In genomic region chr3:147411777-147412176, GRCh38 we compare ENCODE assay signal across 11 cellular contexts. TPM values are rescaled to one million over a fixed set of nuclear protein-coding genes. Genes with fewer than 3 reads are reported as not detected.
A peak's percentile ranks its signal among the peaks of the same experiment; 100 is the strongest.
DNase-seq lines count a peak whose midpoint lies in the region; ATAC-seq and TF ChIP-seq lines count a peak whose summit lies in the region.
"Had no signal": no experiment of that assay in that cellular context is flagged by ENCODE, and none has a peak within 500 bp of the region (broad histone marks: within the 10 kb centered on the region; RNA-seq: fewer than 3 reads in every experiment).

No MANE protein-coding gene starts in this region.

- H3K36me3 ChIP-seq in iPS-15b (ENCODE audit: control insufficient read depth, insufficient read depth, low read length) (no peaks in the 10 kb centered on the region), smooth muscle cell (ENCODE audit: low read depth) (no peaks in the 10 kb centered on the region), Caco-2 (ENCODE audit: control insufficient read depth, insufficient read depth, low read length) (no peaks in the 10 kb centered on the region)

- H3K27me3 Mint-ChIP-seq in activated T-cell treated with anti-CD3 and anti-CD28 coated beads, Interleukin-2, amount 50 U/mL, for 24 hours = peaks cover 86% of the 10 kb centered on the region
- peaks cover 64% of the 10 kb centered on the region for H3K27me3 Mint-ChIP-seq in activated CD8-positive, alpha-beta T cell treated with anti-CD3 and anti-CD28 coated beads, Interleukin-2, amount 10 ng/mL, durations not matched to agents 7 days and 5 days (ENCODE audit: low read depth)
- peaks cover 5% of the 10 kb centered on the region for H3K27me3 Mint-ChIP-seq in Caco-2 (ENCODE audit: insufficient read depth, unreplicated experiment)

- H4K20me1 ChIP-seq in smooth muscle cell (ENCODE audit: low read depth) = peaks cover 6% of the 10 kb centered on the region

- H3K27me3 ChIP-seq in iPS-15b (ENCODE audit: control insufficient read depth, insufficient read depth, low read length) (peaks cover 94% of the 10 kb centered on the region), smooth muscle cell (ENCODE audit: low read depth) (peaks cover 100% of the 10 kb centered on the region), Caco-2 (replicated peaks; ENCODE audit: control insufficient read depth, insufficient read depth, low read length) (no peaks in the 10 kb centered on the region)

- no peak for ATAC-seq in activated CD8-positive, alpha-beta T cell treated with anti-CD3 and anti-CD28 coated beads, Interleukin-2, amount 10 ng/mL, durations not matched to agents 7 days and 5 days

- H3K9me3 Mint-ChIP-seq in activated T-cell treated with anti-CD3 and anti-CD28 coated beads, Interleukin-2, amount 50 U/mL, for 24 hours = peaks cover 3% of the 10 kb centered on the region
- peaks cover 32% of the 10 kb centered on the region for H3K9me3 Mint-ChIP-seq in activated CD8-positive, alpha-beta T cell treated with anti-CD3 and anti-CD28 coated beads, Interleukin-2, amount 10 ng/mL, durations not matched to agents 7 days and 5 days (ENCODE audit: insufficient read depth)
- peaks cover 9% of the 10 kb centered on the region for H3K9me3 Mint-ChIP-seq in Caco-2 (ENCODE audit: unreplicated experiment)

- H3K9ac ChIP-seq in iPS-15b (ENCODE audit: low read depth, low read length) (no peak overlapping the region), smooth muscle cell (ENCODE audit: low read depth) (no peak overlapping the region)

- no peaks in the 10 kb centered on the region for H3K79me2 ChIP-seq in smooth muscle cell (ENCODE audit: low read depth)

- H3K4me3 ChIP-seq in iPS-15b (ENCODE audit: low read depth, low read length) (peak overlapping the region; percentile 30), smooth muscle cell (no peak overlapping the region), Caco-2 (ENCODE audit: low read depth, low read length) (no peak overlapping the region)

- H3K4me3 Mint-ChIP-seq in activated T-cell treated with anti-CD3 and anti-CD28 coated beads, Interleukin-2, amount 50 U/mL, for 24 hours = peak overlapping the region; percentile 46
- peak overlapping the region; percentile 43 for H3K4me3 Mint-ChIP-seq in activated CD8-positive, alpha-beta T cell treated with anti-CD3 and anti-CD28 coated beads, Interleukin-2, amount 10 ng/mL, durations not matched to agents 7 days and 5 days
- H3K4me3 Mint-ChIP-seq in Caco-2 (ENCODE audit: unreplicated experiment) = no peak overlapping the region

- H3K9me3 ChIP-seq in iPS-15b (ENCODE audit: control insufficient read depth, insufficient read depth, low read length) (no peaks in the 10 kb centered on the region), smooth muscle cell (replicated peaks; ENCODE audit: low read depth) (no peaks in the 10 kb centered on the region), Caco-2 (no peaks in the 10 kb centered on the region)

- H3K27ac Mint-ChIP-seq in activated T-cell treated with anti-CD3 and anti-CD28 coated beads, Interleukin-2, amount 50 U/mL, for 24 hours = peak overlapping the region; percentile 82
- peak overlapping the region; percentile 76 for H3K27ac Mint-ChIP-seq in activated CD8-positive, alpha-beta T cell treated with anti-CD3 and anti-CD28 coated beads, Interleukin-2, amount 10 ng/mL, durations not matched to agents 7 days and 5 days
- no peak overlapping the region for H3K27ac Mint-ChIP-seq in Caco-2 (ENCODE audit: unreplicated experiment)

- POLR2A ChIA-PET in activated CD8-positive, alpha-beta T cell treated with anti-CD3 and anti-CD28 coated beads, Interleukin-2, amount 10 ng/mL, durations not matched to agents 7 days and 5 days (lab: Charles Lee) = interaction anchor here (0.6 to 0.7 kb wide), 2 partner anchors 11 to 28 kb away, joined by 3 read pairs; no protein-coding TSS in a partner anchor
- POLR2A ChIA-PET in Caco-2 (lab: Charles Lee) = no interaction called here

- no peak overlapping the region for H3K27ac ChIP-seq in smooth muscle cell (ENCODE audit: low read depth)
- H3K27ac ChIP-seq: epithelial cell of prostate had no signal

- no peak for DNase-seq in activated T-cell treated with anti-CD3 and anti-CD28 coated beads, Interleukin-2, amount 50 U/mL, for 24 hours
- no peak for DNase-seq in activated T-cell treated with anti-CD3 and anti-CD28 coated beads, Interleukin-2, amount 50 U/mL, for 48 hours
- no peak for DNase-seq in activated CD8-positive, alpha-beta T cell treated with anti-CD3 and anti-CD28 coated beads, Interleukin-2, amount 10 ng/mL, durations not matched to agents 7 days and 5 days
- no peak for DNase-seq in smooth muscle cell (lab: John Stamatoyannopoulos, UW; ENCODE audit: unreplicated experiment)
- DNase-seq in Caco-2 = no peak
- no peak for DNase-seq in HT-29 (ENCODE audit: low spot score)
- DNase-seq in DMS153 treated with DMSO at 0.1 percent for 48 hours (lab: John Stamatoyannopoulos, UW; ENCODE audit: unreplicated experiment) = no peak
- DNase-seq: activated CD8-positive, alpha-beta memory T cell treated with anti-CD3 and anti-CD28 coated beads for 24 hours had no signal

- CTCF ChIA-PET in activated CD8-positive, alpha-beta T cell treated with anti-CD3 and anti-CD28 coated beads, Interleukin-2, amount 10 ng/mL, durations not matched to agents 7 days and 5 days (lab: Charles Lee) = no interaction called here
- CTCF ChIA-PET in Caco-2 (lab: Charles Lee) = no interaction called here

- no peaks in the 10 kb centered on the region for H3K36me3 Mint-ChIP-seq in activated T-cell treated with anti-CD3 and anti-CD28 coated beads, Interleukin-2, amount 50 U/mL, for 24 hours (ENCODE audit: low read depth)
- peaks cover 32% of the 10 kb centered on the region for H3K36me3 Mint-ChIP-seq in activated CD8-positive, alpha-beta T cell treated with anti-CD3 and anti-CD28 coated beads, Interleukin-2, amount 10 ng/mL, durations not matched to agents 7 days and 5 days (ENCODE audit: low read depth)
- H3K36me3 Mint-ChIP-seq in Caco-2 (ENCODE audit: insufficient read depth, unreplicated experiment) = peaks cover 6% of the 10 kb centered on the region

- TF ChIP-seq CTCF in smooth muscle cell (IDR thresholded peaks at IDR 0.05; ENCODE audit: borderline replicate concordance, insufficient read depth, poor library complexity, severe bottlenecking) = no peak
- TF ChIP-seq CTCF in Caco-2 (IDR thresholded peaks at IDR 0.05; ENCODE audit: insufficient read depth in 1 of 2, low read depth in 1 of 2, low read length in 1 of 2, severe bottlenecking in 1 of 2, unreplicated experiment in 1 of 2) = no peak

- intact Hi-C loops in Caco-2 (cut with micrococcal nuclease; ENCODE audit: unreplicated experiment) = no loop called here

- peaks cover 40% of the 10 kb centered on the region for H3K4me1 Mint-ChIP-seq in activated T-cell treated with anti-CD3 and anti-CD28 coated beads, Interleukin-2, amount 50 U/mL, for 24 hours (ENCODE audit: low read depth)
- peaks cover 24% of the 10 kb centered on the region for H3K4me1 Mint-ChIP-seq in activated CD8-positive, alpha-beta T cell treated with anti-CD3 and anti-CD28 coated beads, Interleukin-2, amount 10 ng/mL, durations not matched to agents 7 days and 5 days (ENCODE audit: low read depth)
- peaks cover 7% of the 10 kb centered on the region for H3K4me1 Mint-ChIP-seq in Caco-2 (ENCODE audit: low read depth, unreplicated experiment)

- peak overlapping the region; percentile 84 for H3K4me2 ChIP-seq in smooth muscle cell

- WGBS in smooth muscle cell (ENCODE audit: low lambda C conversion rate) = 3% methylated on average over 15 of the region's 17 CpGs

- BruUV-seq in Caco-2 (replicated peaks; lab: Mats Ljungman, UMichigan) = no TSS peak

- H3K4me1 ChIP-seq in iPS-15b (ENCODE audit: control insufficient read depth, insufficient read depth, low read length) (peaks cover 13% of the 10 kb centered on the region), smooth muscle cell (ENCODE audit: low read depth) (peaks cover 13% of the 10 kb centered on the region), Caco-2 (no peaks in the 10 kb centered on the region)

- no peaks in the 10 kb centered on the region for H3F3A ChIP-seq in smooth muscle cell (ENCODE audit: low read depth)

- no peak overlapping the region for H2AFZ ChIP-seq in smooth muscle cell (ENCODE audit: low read depth)

RNA-seq across cellular contexts. Expression of gene ZIC1, which starts 2.6 kb away (rescaled TPM):
- total RNA-seq in activated CD8-positive, alpha-beta T cell treated with anti-CD3 and anti-CD28 coated beads, Interleukin-2, amount 10 ng/mL, durations not matched to agents 7 days and 5 days = not detected
- not detected in 2 replicates for total RNA-seq in smooth muscle cell
- polyA plus RNA-seq in smooth muscle cell = not detected in 2 replicates
- not detected in 2 replicates for total RNA-seq in Caco-2 (2022)
- total RNA-seq in HT-29 (2014; rRNA removed; shearing (Covaris generic)) = not detected in 2 replicates
- total RNA-seq: urinary bladder had no signal
- polyA plus RNA-seq: urinary bladder had no signal

RNA-seq across cellular contexts. Expression of gene ZIC4, which starts 5.4 kb away (rescaled TPM):
- not detected for total RNA-seq in activated CD8-positive, alpha-beta T cell treated with anti-CD3 and anti-CD28 coated beads, Interleukin-2, amount 10 ng/mL, durations not matched to agents 7 days and 5 days
- total RNA-seq in smooth muscle cell (not detected in 2 replicates), Caco-2 (2022) (not detected in 2 replicates)
- not detected in 2 replicates for polyA plus RNA-seq in smooth muscle cell
- not detected in 2 replicates for total RNA-seq in HT-29 (2014; rRNA removed; shearing (Covaris generic))
- total RNA-seq: urinary bladder had no signal
- polyA plus RNA-seq: urinary bladder had no signal
